In the genomic region with DNA sequence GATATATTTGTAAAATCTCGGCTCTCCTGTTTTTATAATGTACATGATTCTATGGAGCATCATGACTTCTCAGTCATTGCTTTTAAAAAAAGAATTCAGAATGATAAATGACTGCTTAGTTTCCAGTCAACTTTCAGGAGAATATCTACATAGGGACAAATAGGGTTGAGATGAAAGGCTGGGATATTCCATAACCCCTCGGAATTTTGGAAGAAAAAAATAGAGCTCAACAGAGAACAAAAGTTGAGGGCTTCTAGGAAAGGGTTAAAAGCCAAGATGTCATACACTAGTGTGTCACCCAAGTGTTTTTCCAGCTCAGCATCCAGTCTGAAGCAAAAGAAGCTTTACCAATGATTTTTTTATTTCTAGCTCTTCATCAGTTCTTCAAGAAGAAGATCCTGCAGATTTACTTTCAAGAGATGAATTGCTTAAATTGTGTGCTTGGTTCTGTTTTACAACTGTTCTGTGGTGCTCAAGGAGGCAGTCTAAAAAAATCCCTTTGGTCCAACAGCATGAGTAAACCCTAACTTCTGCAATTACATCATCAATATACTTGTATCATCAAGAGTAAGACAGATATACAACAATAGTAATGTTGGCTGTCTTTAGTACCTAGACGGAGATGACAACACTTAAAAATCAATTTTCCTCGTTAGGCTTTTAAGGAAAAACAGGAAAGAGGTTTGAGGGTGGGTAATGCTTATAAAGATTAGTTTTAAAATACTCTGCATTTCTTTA, we compare ENCODE assay signal across 17 cellular contexts. TPM values are rescaled to one million over a fixed set of nuclear protein-coding genes. Genes with fewer than 3 reads are reported as not detected.
DNase-seq lines count a peak whose midpoint lies in the region; ATAC-seq and TF ChIP-seq lines count a peak whose summit lies in the region.
"Had no signal": no experiment of that assay in that cellular context is flagged by ENCODE, and none has a peak within 500 bp of the region (broad histone marks: within the 10 kb centered on the region; RNA-seq: fewer than 3 reads in every experiment).

No MANE protein-coding gene starts in this region.

- H3K27ac Mint-ChIP-seq in mesothelial cell of epicardium: no peak overlapping the region
- no peak overlapping the region for H3K27ac Mint-ChIP-seq in stimulated activated memory B cell treated with anti-CD40 and anti-IgM and Interleukin-4, amounts not matched to agents 10 μg/mL and 1 μg/mL and 100 μg/mL, for 72 hours
- H3K27ac Mint-ChIP-seq: activated naive CD8-positive, alpha-beta T cell treated with anti-CD3 and anti-CD28 coated beads, Interleukin-2, amount 10 ng/mL, durations not matched to agents 7 days and 5 days; natural killer cell had no signal

- peaks cover 23% of the 10 kb centered on the region for H3K4me1 Mint-ChIP-seq in mesothelial cell of epicardium
- H3K4me1 Mint-ChIP-seq in stimulated activated memory B cell treated with anti-CD40 and anti-IgM and Interleukin-4, amounts not matched to agents 10 μg/mL and 1 μg/mL and 100 μg/mL, for 72 hours: no peaks in the 10 kb centered on the region
- H3K4me1 Mint-ChIP-seq: activated naive CD8-positive, alpha-beta T cell treated with anti-CD3 and anti-CD28 coated beads, Interleukin-2, amount 10 ng/mL, durations not matched to agents 7 days and 5 days; natural killer cell had no signal

- H3K27me3 ChIP-seq in HUES48 (ENCODE audit: control insufficient read depth, insufficient read depth, low read length) (peaks cover 29% of the 10 kb centered on the region), smooth muscle cell (ENCODE audit: low read depth) (no peaks in the 10 kb centered on the region)
- H3K27me3 ChIP-seq: testis had no signal

- H3K36me3 Mint-ChIP-seq in mesothelial cell of epicardium: no peaks in the 10 kb centered on the region
- no peaks in the 10 kb centered on the region for H3K36me3 Mint-ChIP-seq in stimulated activated memory B cell treated with anti-CD40 and anti-IgM and Interleukin-4, amounts not matched to agents 10 μg/mL and 1 μg/mL and 100 μg/mL, for 72 hours
- H3K36me3 Mint-ChIP-seq: activated naive CD8-positive, alpha-beta T cell treated with anti-CD3 and anti-CD28 coated beads, Interleukin-2, amount 10 ng/mL, durations not matched to agents 7 days and 5 days; natural killer cell had no signal

- H3K27me3 Mint-ChIP-seq in mesothelial cell of epicardium (ENCODE audit: low read depth): peaks cover 20% of the 10 kb centered on the region
- H3K27me3 Mint-ChIP-seq in stimulated activated memory B cell treated with anti-CD40 and anti-IgM and Interleukin-4, amounts not matched to agents 10 μg/mL and 1 μg/mL and 100 μg/mL, for 72 hours: peaks cover 10% of the 10 kb centered on the region

- H3K27ac ChIP-seq in HUES48 (ENCODE audit: low read depth, low read length) (no peak overlapping the region), smooth muscle cell (ENCODE audit: low read depth) (no peak overlapping the region)
- H3K27ac ChIP-seq: testis had no signal

- H3K9ac ChIP-seq in HUES48 (ENCODE audit: low read depth, low read length): no peak overlapping the region
- peak overlapping the region; percentile 31 for H3K9ac ChIP-seq in smooth muscle cell (ENCODE audit: low read depth)

- H2AFZ ChIP-seq in smooth muscle cell (ENCODE audit: low read depth): peak overlapping the region; percentile 95

- no peaks in the 10 kb centered on the region for H4K20me1 ChIP-seq in smooth muscle cell (ENCODE audit: low read depth)

- H3K79me2 ChIP-seq in smooth muscle cell (ENCODE audit: low read depth): peaks cover 9% of the 10 kb centered on the region

- H3K4me1 ChIP-seq in HUES48 (ENCODE audit: control insufficient read depth, insufficient read depth, low read length): peaks cover 8% of the 10 kb centered on the region
- H3K4me1 ChIP-seq in smooth muscle cell (ENCODE audit: low read depth): no peaks in the 10 kb centered on the region
- H3K4me1 ChIP-seq: testis had no signal

- H3K9me3 Mint-ChIP-seq in mesothelial cell of epicardium: no peaks in the 10 kb centered on the region
- peaks cover 3% of the 10 kb centered on the region for H3K9me3 Mint-ChIP-seq in stimulated activated memory B cell treated with anti-CD40 and anti-IgM and Interleukin-4, amounts not matched to agents 10 μg/mL and 1 μg/mL and 100 μg/mL, for 72 hours
- H3K9me3 Mint-ChIP-seq: activated T-cell treated with anti-CD3 and anti-CD28 coated beads, Interleukin-2, amount 50 U/mL, for 4 hours had no signal

- peak overlapping the region; percentile 85 for H3K4me3 Mint-ChIP-seq in mesothelial cell of epicardium
- no peak overlapping the region for H3K4me3 Mint-ChIP-seq in stimulated activated memory B cell treated with anti-CD40 and anti-IgM and Interleukin-4, amounts not matched to agents 10 μg/mL and 1 μg/mL and 100 μg/mL, for 72 hours
- H3K4me3 Mint-ChIP-seq: activated naive CD8-positive, alpha-beta T cell treated with anti-CD3 and anti-CD28 coated beads, Interleukin-2, amount 10 ng/mL, durations not matched to agents 7 days and 5 days; activated T-cell treated with anti-CD3 and anti-CD28 coated beads, Interleukin-2, amount 50 U/mL, for 4 hours; natural killer cell had no signal

- 55% methylated on average over 4 of the region's 4 CpGs for WGBS in smooth muscle cell (ENCODE audit: low lambda C conversion rate)

- no peak for TF ChIP-seq CTCF in mesothelial cell of epicardium (IDR thresholded peaks at IDR 0.05; ENCODE audit: unreplicated experiment)
- TF ChIP-seq CTCF in smooth muscle cell (IDR thresholded peaks at IDR 0.05; ENCODE audit: borderline replicate concordance, insufficient read depth, poor library complexity, severe bottlenecking): no peak

- no peak for ATAC-seq in stimulated activated memory B cell treated with anti-CD40 and anti-IgM and Interleukin-4, amounts not matched to agents 10 μg/mL and 1 μg/mL and 100 μg/mL, for 72 hours
- ATAC-seq in GM21381 (IDR thresholded peaks at IDR 0.05; ENCODE audit: unreplicated experiment): no peak
- ATAC-seq: activated T-cell treated with anti-CD3 and anti-CD28 coated beads, Interleukin-2, amount 50 U/mL, for 4 hours; natural killer cell had no signal

- DNase-seq in cerebellar cortex (ENCODE audit: low spot score): peak; percentile 63
- DNase-seq in mesothelial cell of epicardium (ENCODE audit: low spot score in 2 of 2, unreplicated experiment in 2 of 2): no peak
- no peak for DNase-seq in smooth muscle cell (lab: John Stamatoyannopoulos, UW; ENCODE audit: unreplicated experiment)
- DNase-seq in activated gamma-delta T cell (lab: John Stamatoyannopoulos, UW): no peak
- DNase-seq in iPS-NIHi11 (ENCODE audit: low spot score): no peak
- DNase-seq: activated CD4-positive, alpha-beta T cell treated with anti-CD3 and anti-CD28 coated beads, Interleukin-2, amount 50 U/mL, for 48 hours; activated naive CD8-positive, alpha-beta T cell treated with anti-CD3 and anti-CD28 coated beads, Interleukin-2, amount 10 ng/mL, durations not matched to agents 7 days and 5 days; activated T-cell treated with anti-CD3 and anti-CD28 coated beads, Interleukin-2, amount 50 U/mL, for 4 hours; effector memory CD4-positive, alpha-beta T cell; MG63; natural killer cell had no signal

- H3K4me2 ChIP-seq in smooth muscle cell: peak overlapping the region; percentile 87

- H3K9me3 ChIP-seq in HUES48 (ENCODE audit: control insufficient read depth, insufficient read depth, low read length) (no peaks in the 10 kb centered on the region), smooth muscle cell (replicated peaks; ENCODE audit: low read depth) (no peaks in the 10 kb centered on the region)
- H3K9me3 ChIP-seq: MG63, testis had no signal

- H3K36me3 ChIP-seq in HUES48 (ENCODE audit: control insufficient read depth, insufficient read depth, low read length): no peaks in the 10 kb centered on the region
- no peaks in the 10 kb centered on the region for H3K36me3 ChIP-seq in smooth muscle cell (ENCODE audit: low read depth)
- H3K36me3 ChIP-seq: MG63 had no signal

- H3K4me3 ChIP-seq in HUES48 (ENCODE audit: low read depth, low read length): peak overlapping the region; percentile 46
- H3K4me3 ChIP-seq in smooth muscle cell: peak overlapping the region; percentile 64
- H3K4me3 ChIP-seq: MG63 had no signal

- no peaks in the 10 kb centered on the region for H3F3A ChIP-seq in smooth muscle cell (ENCODE audit: low read depth)

RNA-seq across cellular contexts. Expression of gene UNC13C, which starts 1.0 kb away (rescaled TPM):
- total RNA-seq in mesothelial cell of epicardium: 2.7 to 2.8 TPM (median 2.7 TPM) in 3 replicates
- 4.0 and 4.7 TPM in 2 replicates for total RNA-seq in smooth muscle cell
- 0.46 and 0.85 TPM in 2 replicates for polyA plus RNA-seq in smooth muscle cell
- total RNA-seq: activated naive CD8-positive, alpha-beta T cell treated with anti-CD3 and anti-CD28 coated beads, Interleukin-2, amount 10 ng/mL, durations not matched to agents 7 days and 5 days; activated T-cell treated with anti-CD3 and anti-CD28 coated beads, Interleukin-2, amount 50 U/mL, for 4 hours; lung microvascular endothelial cell; natural killer cell had no signal
- polyA plus RNA-seq: BJ had no signal
